Comparison of ENCODE assay signal across 25 cellular contexts in the genomic region with DNA sequence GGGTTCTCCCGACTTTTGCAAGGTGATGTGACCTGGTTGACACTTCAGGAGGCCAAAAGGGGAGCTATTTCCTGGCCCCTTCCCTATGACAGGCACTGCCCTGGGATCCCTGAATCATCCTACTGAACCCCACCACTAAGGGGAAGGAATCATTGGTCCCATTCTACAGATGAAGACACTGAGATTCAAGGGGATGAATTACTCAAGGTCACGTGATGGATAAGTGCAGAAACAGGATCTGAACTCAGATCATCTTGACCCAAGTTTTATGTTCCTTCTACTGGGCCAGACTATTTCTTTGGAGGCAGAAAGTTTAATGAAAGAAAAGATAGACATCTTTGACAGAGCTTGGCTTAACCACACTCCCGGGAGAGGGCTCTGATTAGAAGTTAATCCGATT.
"Had no signal": no experiment of that assay in that cellular context is flagged by ENCODE, and none has a peak within 500 bp of the region (broad histone marks: within the 10 kb centered on the region; RNA-seq: fewer than 3 reads in every experiment).

No MANE protein-coding gene starts in this region.

- ATAC-seq: esophagus mucosa, gastrocnemius medialis, heart right ventricle, left cardiac atrium, left lung, left ventricle myocardium superior, lower lobe of right lung, mucosa of descending colon had no signal

- H3K4me1 ChIP-seq: colonic mucosa, gastrocnemius medialis, heart right ventricle, left lung, lower lobe of right lung had no signal

- DNase-seq: colonic mucosa; dermis blood vessel endothelial cell; dorsolateral prefrontal cortex; effector CD4-positive, alpha-beta T cell; effector memory CD4-positive, alpha-beta T cell; erythroblast; esophagus squamous epithelium; foreskin fibroblast; foreskin melanocyte; gastrocnemius medialis; glutamatergic neuron; heart right ventricle; hippocampal formation; left cardiac atrium; left lung; left ventricle myocardium superior; lower lobe of right lung; mesenchymal stem cell; mucosa of descending colon; naive B cell had no signal

- H3K27ac ChIP-seq: colonic mucosa, dorsolateral prefrontal cortex, epithelial cell of prostate, esophagus squamous epithelium, gastrocnemius medialis, heart right ventricle, left lung, lower lobe of right lung had no signal

- H3K4me3 ChIP-seq: colonic mucosa, dorsolateral prefrontal cortex, esophagus squamous epithelium, gastrocnemius medialis, heart right ventricle, left lung, lower lobe of right lung, mucosa of descending colon had no signal

- FAIRE-seq: endothelial cell of umbilical vein, islet of Langerhans, keratinocyte had no signal

- H3K27me3 ChIP-seq: colonic mucosa, esophagus squamous epithelium had no signal

- H3K36me3 ChIP-seq: colonic mucosa, esophagus squamous epithelium, gastrocnemius medialis, heart right ventricle, left lung, lower lobe of right lung had no signal

- H3K9me3 ChIP-seq: colonic mucosa, esophagus squamous epithelium, gastrocnemius medialis, heart right ventricle, left lung, lower lobe of right lung, mucosa of descending colon had no signal
